ENCODE assay signal across 8 cellular contexts in the genomic region with DNA sequence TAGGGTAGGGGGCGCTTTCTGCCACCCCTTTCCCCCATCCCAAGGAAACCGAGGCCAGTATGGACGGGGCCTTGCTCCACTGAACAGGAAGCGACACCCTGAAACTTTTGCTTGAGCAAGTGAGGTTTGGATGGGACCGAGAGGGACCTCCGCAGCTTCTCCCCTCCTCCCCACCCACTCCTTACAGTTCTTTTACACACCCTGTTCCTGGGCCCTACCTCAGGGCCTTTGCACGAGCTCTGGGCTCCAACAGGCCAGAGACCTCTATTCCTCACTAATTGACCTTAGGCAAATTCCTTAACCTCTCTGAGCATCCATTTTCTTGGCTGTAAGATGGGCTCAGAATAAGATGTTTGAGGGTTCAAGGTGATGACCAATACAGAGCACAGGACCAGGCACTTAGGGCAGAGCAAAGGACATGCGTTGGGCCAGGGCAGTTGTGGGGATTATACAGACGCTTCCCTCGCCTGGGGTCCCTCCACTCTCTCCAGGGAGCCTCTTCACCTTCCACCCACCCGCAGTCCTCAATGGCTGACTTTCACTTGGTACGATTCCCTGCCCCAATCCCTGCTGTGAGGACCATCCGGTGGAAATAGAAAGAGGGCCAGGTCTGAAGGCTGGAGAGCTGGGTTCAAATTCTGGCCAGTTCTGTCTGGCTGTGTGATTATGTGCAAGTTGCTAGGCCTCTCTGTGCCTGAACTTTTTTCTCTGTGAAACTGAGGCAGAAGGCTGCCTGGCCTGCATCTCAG.
A peak's percentile ranks its signal among the peaks of the same experiment; 100 is the strongest.
DNase-seq lines count a peak whose midpoint lies in the region; ATAC-seq and TF ChIP-seq lines count a peak whose summit lies in the region.

No MANE protein-coding gene starts in this region.

- peak overlapping the region; percentile 94 for H3K27ac Mint-ChIP-seq in CD8-positive, alpha-beta T cell

- no peaks in the 10 kb centered on the region for H4K20me1 ChIP-seq in OCI-LY7 (ENCODE audit: insufficient read depth, low read length)
- H4K20me1 ChIP-seq in osteoblast (ENCODE audit: insufficient read depth, low read length) = no peaks in the 10 kb centered on the region

- peaks cover 15% of the 10 kb centered on the region for H3K4me1 Mint-ChIP-seq in CD8-positive, alpha-beta T cell (ENCODE audit: low read depth)

- H3K36me3 Mint-ChIP-seq in CD8-positive, alpha-beta T cell = no peaks in the 10 kb centered on the region

- BruUV-seq in OCI-LY7 (replicated peaks; lab: Mats Ljungman, UMichigan) = no TSS peak

- POLR2A ChIA-PET in CD8-positive, alpha-beta T cell (lab: Charles Lee) = interaction anchor here (0.5 to 2.6 kb wide), 13 partner anchors 14 to 213 kb away, joined by 3 to 17 read pairs (median 3); a partner anchor contains a TSS
- POLR2A ChIA-PET in OCI-LY7 (lab: Charles Lee) = interaction anchor here (0.9 kb wide), 1 partner anchor 9 kb away, joined by 3 read pairs; no protein-coding TSS in a partner anchor

- peak overlapping the region; percentile 84 for H3K4me3 Mint-ChIP-seq in CD8-positive, alpha-beta T cell

- peak overlapping the region; percentile 77 for H3K27ac ChIP-seq in CD8-positive, alpha-beta T cell (ENCODE audit: low read depth, low read length)
- H3K27ac ChIP-seq in OCI-LY7 (ENCODE audit: low read depth, low read length, poor library complexity, severe bottlenecking) (no peak overlapping the region), osteoblast (ENCODE audit: low read depth, low read length) (no peak overlapping the region)

- no peak for TF ChIP-seq CTCF in CD8-positive, alpha-beta T cell (IDR thresholded peaks at IDR 0.05)
- TF ChIP-seq CTCF in OCI-LY7 (conservative IDR thresholded peaks at IDR 0.05; ENCODE audit: low read length) = 0 out of 2 replicates have a peak, but pooled peaks have one; percentile 1
- TF ChIP-seq CTCF in osteoblast (IDR thresholded peaks at IDR 0.05; ENCODE audit: extremely low read depth, low read depth, low read length) = no peak

- H3K79me2 ChIP-seq in OCI-LY7 (ENCODE audit: insufficient read depth, low read depth, low read length) (no peaks in the 10 kb centered on the region), osteoblast (ENCODE audit: insufficient read depth, low read length) (no peaks in the 10 kb centered on the region)

- H3K27me3 ChIP-seq in CD8-positive, alpha-beta T cell (ENCODE audit: insufficient read depth, low read length) = no peaks in the 10 kb centered on the region
- H3K27me3 ChIP-seq in endocrine pancreas (ENCODE audit: control insufficient read depth, insufficient read depth, low read length) (no peaks in the 10 kb centered on the region), osteoblast (ENCODE audit: insufficient read depth, low read length) (no peaks in the 10 kb centered on the region)

- no peaks in the 10 kb centered on the region for H3K9me2 ChIP-seq in OCI-LY7 (ENCODE audit: insufficient read depth, low read length)

- no peak for DNase-seq in CD8-positive, alpha-beta T cell
- DNase-seq in OCI-LY7 (ENCODE audit: low spot score) (no peak), osteoblast (ENCODE audit: insufficient read length, low spot score, missing footprints) (peak; percentile 38), NCI-H510A treated with DMSO at 0.1 percent for 48 hours (lab: John Stamatoyannopoulos, UW) (no peak), NCI-H146 treated with DMSO at 0.1 percent for 48 hours (lab: John Stamatoyannopoulos, UW; ENCODE audit: unreplicated experiment) (no peak), NCI-H1105 treated with DMSO at 0.1 percent for 48 hours (lab: John Stamatoyannopoulos, UW) (no peak)

- intact Hi-C loops in CD8-positive, alpha-beta T cell (cut with DNase I, micrococcal nuclease) = loop anchor here in 1 of 2 experiments (5.0 to 10.0 kb wide), 2 partner anchors 103 to 220 kb away; no protein-coding TSS in a partner anchor
- intact Hi-C loops in OCI-LY7 (cut with micrococcal nuclease; ENCODE audit: unreplicated experiment) = loop anchor here (1.0 kb wide), 1 partner anchor 29 kb away; no protein-coding TSS in a partner anchor

- peak overlapping the region; percentile 87 for H3K9ac ChIP-seq in endocrine pancreas (ENCODE audit: control insufficient read depth, insufficient read depth, low read length)

- H3K4me2 ChIP-seq in OCI-LY7 (ENCODE audit: low read length) = peak overlapping the region; percentile 68
- peak overlapping the region; percentile 85 for H3K4me2 ChIP-seq in osteoblast (ENCODE audit: insufficient read depth, low read length)

- ATAC-seq in CD8-positive, alpha-beta T cell = no peak
- ATAC-seq in HG02798 (IDR thresholded peaks at IDR 0.05; ENCODE audit: poor library complexity, unreplicated experiment) = no peak

- H3K9me3 ChIP-seq in CD8-positive, alpha-beta T cell (ENCODE audit: low read length) = no peaks in the 10 kb centered on the region
- H3K9me3 ChIP-seq in OCI-LY7 (ENCODE audit: low read length) (no peaks in the 10 kb centered on the region), endocrine pancreas (ENCODE audit: control insufficient read depth, low read length) (no peaks in the 10 kb centered on the region), osteoblast (ENCODE audit: low read depth, low read length) (no peaks in the 10 kb centered on the region)

- H3K4me3 ChIP-seq in CD8-positive, alpha-beta T cell (ENCODE audit: low read depth, low read length) = peak overlapping the region; percentile 46
- peak overlapping the region; percentile 56 for H3K4me3 ChIP-seq in OCI-LY7 (ENCODE audit: low read depth, low read length, poor library complexity, severe bottlenecking)
- no peak overlapping the region for H3K4me3 ChIP-seq in endocrine pancreas (ENCODE audit: control insufficient read depth, insufficient read depth, low read length)
- H3K4me3 ChIP-seq in osteoblast (ENCODE audit: insufficient read depth, low read length) = peak overlapping the region; percentile 73

- H2AFZ ChIP-seq in OCI-LY7 (ENCODE audit: low read length) (peak overlapping the region; percentile 62; the same call in 1 of the 2 replicates), osteoblast (ENCODE audit: low read length) (peak overlapping the region; percentile 89)

- H3K9me3 Mint-ChIP-seq in CD8-positive, alpha-beta T cell = no peaks in the 10 kb centered on the region

- H3K36me3 ChIP-seq in CD8-positive, alpha-beta T cell (ENCODE audit: insufficient read depth, low read length) = no peaks in the 10 kb centered on the region
- H3K36me3 ChIP-seq in OCI-LY7 (ENCODE audit: insufficient read depth, low read length) = no peaks in the 10 kb centered on the region
- H3K36me3 ChIP-seq in endocrine pancreas (ENCODE audit: control insufficient read depth, insufficient read depth, low read length) = no peaks in the 10 kb centered on the region
- H3K36me3 ChIP-seq in osteoblast (ENCODE audit: insufficient read depth, low read length) = no peaks in the 10 kb centered on the region

- peaks cover 18% of the 10 kb centered on the region for H3K4me1 ChIP-seq in CD8-positive, alpha-beta T cell (ENCODE audit: insufficient read depth, low read length)
- H3K4me1 ChIP-seq in OCI-LY7 (ENCODE audit: insufficient read depth, low read length, poor library complexity, severe bottlenecking) (peaks cover 21% of the 10 kb centered on the region), endocrine pancreas (ENCODE audit: control insufficient read depth, insufficient read depth, low read length) (no peaks in the 10 kb centered on the region), osteoblast (ENCODE audit: insufficient read depth, low read length) (peaks cover 5% of the 10 kb centered on the region)

- H3K27me3 Mint-ChIP-seq in CD8-positive, alpha-beta T cell (ENCODE audit: low read depth) = no peaks in the 10 kb centered on the region

- CTCF ChIA-PET in CD8-positive, alpha-beta T cell (lab: Charles Lee) = interaction anchor here (0.9 to 3.6 kb wide), 6 partner anchors 19 to 242 kb away, joined by 3 to 14 read pairs (median 4); no protein-coding TSS in a partner anchor
- CTCF ChIA-PET in OCI-LY7 (lab: Charles Lee; ENCODE audit: unreplicated experiment) = no interaction called here
